ENCODE assay signal across 11 cellular contexts in the genomic region with DNA sequence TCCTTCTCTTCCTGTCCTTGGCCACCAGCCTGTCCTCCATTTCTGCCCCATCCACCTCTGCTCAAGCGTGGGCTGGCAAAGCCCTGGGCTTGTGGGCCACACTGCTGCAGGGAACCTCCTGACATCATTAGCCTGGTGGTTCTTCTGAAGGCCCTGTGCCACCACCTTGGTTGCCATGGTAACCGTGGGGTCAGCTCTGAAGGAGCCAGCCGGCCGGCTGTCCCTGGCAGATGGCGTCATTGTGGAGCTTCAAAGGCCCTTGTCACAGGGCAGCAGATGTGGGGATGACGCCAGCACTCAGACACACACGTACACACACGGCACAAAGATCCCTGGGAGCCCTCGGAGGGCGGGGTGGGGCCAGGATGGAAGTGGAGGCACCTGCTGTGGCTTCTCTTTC. TPM values are rescaled to one million over a fixed set of nuclear protein-coding genes. Genes with fewer than 3 reads are reported as not detected.
DNase-seq lines count a peak whose midpoint lies in the region; ATAC-seq and TF ChIP-seq lines count a peak whose summit lies in the region.
"Had no signal": no experiment of that assay in that cellular context is flagged by ENCODE, and none has a peak within 500 bp of the region (broad histone marks: within the 10 kb centered on the region; RNA-seq: fewer than 3 reads in every experiment).

No MANE protein-coding gene starts in this region.

- CTCF ChIA-PET in HEK293 (lab: Yijun Ruan, JAX), result interaction anchor here (0.5 to 11.9 kb wide), 15 partner anchors 10 to 480 kb away, joined by 3 to 214 read pairs (median 4); partner anchors contain the start of gene DUSP1

- H3K4me3 ChIP-seq in HEK293 (ENCODE audit: low read depth, low read length), result no peak overlapping the region
- H3K4me3 ChIP-seq in neural progenitor cell, result no peak overlapping the region
- H3K4me3 ChIP-seq: pancreas had no signal

- ATAC-seq in omental fat pad (ENCODE audit: low FRiP score), result no peak
- no peak for ATAC-seq in HG02970 (IDR thresholded peaks at IDR 0.05; ENCODE audit: low FRiP score, unreplicated experiment)

- POLR2A ChIA-PET in HEK293 (lab: Yijun Ruan, JAX), result interaction anchor here (1.0 kb wide), 1 partner anchor 232 kb away, joined by 4 read pairs; no protein-coding TSS in a partner anchor

- no peak overlapping the region for H3K4me3 Mint-ChIP-seq in neural progenitor cell
- H3K4me3 Mint-ChIP-seq: CD14-positive monocyte; central memory CD8-positive, alpha-beta T cell had no signal

- no peaks in the 10 kb centered on the region for H4K20me1 ChIP-seq in neural progenitor cell (ENCODE audit: low read depth)

- H3F3A ChIP-seq in neural progenitor cell (ENCODE audit: low read depth), result no peaks in the 10 kb centered on the region

- no peak overlapping the region for H2AFZ ChIP-seq in neural progenitor cell (replicated peaks)

- H3K79me2 ChIP-seq in neural progenitor cell (ENCODE audit: low read depth), result no peaks in the 10 kb centered on the region

- DNase-seq in NCI-H446 treated with DMSO at 0.1 percent for 48 hours (lab: John Stamatoyannopoulos, UW) (peak; percentile 35), cerebellum (ENCODE audit: low spot score) (peak; percentile 90), neural progenitor cell (ENCODE audit: low spot score) (peak; percentile 63), DMS114 treated with DMSO at 0.1 percent for 48 hours (lab: John Stamatoyannopoulos, UW; ENCODE audit: unreplicated experiment) (no peak), omental fat pad (ENCODE audit: low spot score) (no peak), mucosa of gallbladder (ENCODE audit: low spot score) (no peak)

- no peak overlapping the region for H3K9ac ChIP-seq in neural progenitor cell

- no peaks in the 10 kb centered on the region for H3K27me3 ChIP-seq in neural progenitor cell
- H3K27me3 ChIP-seq: pancreas had no signal

- H3K27ac Mint-ChIP-seq in neural progenitor cell, result peak overlapping the region; percentile 96

- H3K9me3 Mint-ChIP-seq in neural progenitor cell, result no peaks in the 10 kb centered on the region
- H3K9me3 Mint-ChIP-seq: central memory CD8-positive, alpha-beta T cell had no signal

- no peak overlapping the region for H3K4me2 ChIP-seq in neural progenitor cell

- peaks cover 2% of the 10 kb centered on the region for H3K27me3 Mint-ChIP-seq in neural progenitor cell (ENCODE audit: insufficient read depth, low read depth)
- H3K27me3 Mint-ChIP-seq: central memory CD8-positive, alpha-beta T cell had no signal

- H3K9me3 ChIP-seq in HEK293 (ENCODE audit: control insufficient read depth, insufficient read depth, low read depth, low read length), result no peaks in the 10 kb centered on the region
- H3K9me3 ChIP-seq in neural progenitor cell (ENCODE audit: low read depth), result no peaks in the 10 kb centered on the region
- H3K9me3 ChIP-seq: pancreas had no signal

- no peak for TF ChIP-seq CTCF in HEK293 (tag by site-specific recombination; IDR thresholded peaks at IDR 0.05)
- no peak for TF ChIP-seq CTCF in neural progenitor cell (IDR thresholded peaks at IDR 0.05)
- TF ChIP-seq CTCF in omental fat pad (IDR thresholded peaks at IDR 0.05), result no peak

- peaks cover 17% of the 10 kb centered on the region for H3K4me1 Mint-ChIP-seq in neural progenitor cell
- H3K4me1 Mint-ChIP-seq: CD14-positive monocyte; central memory CD8-positive, alpha-beta T cell had no signal

- H3K4me1 ChIP-seq in HEK293 (ENCODE audit: control insufficient read depth, insufficient read depth, low read length) (no peaks in the 10 kb centered on the region), neural progenitor cell (no peaks in the 10 kb centered on the region)
- H3K4me1 ChIP-seq: pancreas had no signal

- peaks cover 3 to 24% of the 10 kb centered on the region in 2 experiments; a peak in 2 of 3 replicates for H3K36me3 ChIP-seq in HEK293 (ENCODE audit: control insufficient read depth in 2 of 2, insufficient read depth in 1 of 2, low read length in 2 of 2)
- no peaks in the 10 kb centered on the region for H3K36me3 ChIP-seq in neural progenitor cell

- H3K27ac ChIP-seq in HEK293 (ENCODE audit: extremely low read depth, low read depth, low read length), result no peak overlapping the region
- no peak overlapping the region for H3K27ac ChIP-seq in neural progenitor cell
- H3K27ac ChIP-seq: pancreas had no signal

- peaks cover 15% of the 10 kb centered on the region for H3K36me3 Mint-ChIP-seq in neural progenitor cell

TF ChIP-seq in HEK293, 187 proteins besides CTCF, POLR2A, EP300 and RAD21:
- TF ChIP-seq, protein P1, sequence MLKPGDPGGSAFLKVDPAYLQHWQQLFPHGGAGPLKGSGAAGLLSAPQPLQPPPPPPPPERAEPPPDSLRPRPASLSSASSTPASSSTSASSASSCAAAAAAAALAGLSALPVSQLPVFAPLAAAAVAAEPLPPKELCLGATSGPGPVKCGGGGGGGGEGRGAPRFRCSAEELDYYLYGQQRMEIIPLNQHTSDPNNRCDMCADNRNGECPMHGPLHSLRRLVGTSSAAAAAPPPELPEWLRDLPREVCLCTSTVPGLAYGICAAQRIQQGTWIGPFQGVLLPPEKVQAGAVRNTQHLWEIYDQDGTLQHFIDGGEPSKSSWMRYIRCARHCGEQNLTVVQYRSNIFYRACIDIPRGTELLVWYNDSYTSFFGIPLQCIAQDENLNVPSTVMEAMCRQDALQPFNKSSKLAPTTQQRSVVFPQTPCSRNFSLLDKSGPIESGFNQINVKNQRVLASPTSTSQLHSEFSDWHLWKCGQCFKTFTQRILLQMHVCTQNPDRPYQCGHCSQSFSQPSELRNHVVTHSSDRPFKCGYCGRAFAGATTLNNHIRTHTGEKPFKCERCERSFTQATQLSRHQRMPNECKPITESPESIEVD (tag by site-specific recombination; IDR thresholded peaks at IDR 0.05), result no peak
- 0 out of 2 replicates have a peak, but pooled peaks have one; percentile 13 for TF ChIP-seq EGR2 (tag by site-specific recombination; IDR thresholded peaks at IDR 0.05; ENCODE audit: low read depth)
TF ChIP-seq in HEK293: peak in this region for 1.

RNA-seq across cellular contexts. Expression of gene RPL26L1, which starts 19.7 kb away (rescaled TPM):
- total RNA-seq in cerebellum (19.5 TPM), neural progenitor cell (ENCODE audit: low replicate concordance) (55.7 and 99.3 TPM in 2 replicates), omental fat pad (10 to 100 TPM; 20.5 to 29.1 (median 26.1) TPM), mucosa of gallbladder (26.0 TPM)

RNA-seq across cellular contexts. Expression of gene ATP6V0E1, which starts 44.0 kb away (rescaled TPM):
- 40.2 TPM for total RNA-seq in cerebellum
- 43.7 and 72.4 TPM in 2 replicates for total RNA-seq in neural progenitor cell (ENCODE audit: low replicate concordance)
- 100 to 1,000 TPM; 174 to 267 (median 238) TPM for total RNA-seq in omental fat pad
- total RNA-seq in mucosa of gallbladder, result 260 TPM

Comparison
In these comparisons a context has a peak if more than half of its experiments do, and no peak if none do; other contexts are left out.
1. DNase-seq: peak in NCI-H446 treated with DMSO at 0.1 percent for 48 hours (single experiment), cerebellum (single experiment) and neural progenitor cell (single experiment); none in DMS114 treated with DMSO at 0.1 percent for 48 hours (single experiment), omental fat pad (single experiment) and mucosa of gallbladder (single experiment).